ENCODE assay signal across 11 cellular contexts in the genomic region with DNA sequence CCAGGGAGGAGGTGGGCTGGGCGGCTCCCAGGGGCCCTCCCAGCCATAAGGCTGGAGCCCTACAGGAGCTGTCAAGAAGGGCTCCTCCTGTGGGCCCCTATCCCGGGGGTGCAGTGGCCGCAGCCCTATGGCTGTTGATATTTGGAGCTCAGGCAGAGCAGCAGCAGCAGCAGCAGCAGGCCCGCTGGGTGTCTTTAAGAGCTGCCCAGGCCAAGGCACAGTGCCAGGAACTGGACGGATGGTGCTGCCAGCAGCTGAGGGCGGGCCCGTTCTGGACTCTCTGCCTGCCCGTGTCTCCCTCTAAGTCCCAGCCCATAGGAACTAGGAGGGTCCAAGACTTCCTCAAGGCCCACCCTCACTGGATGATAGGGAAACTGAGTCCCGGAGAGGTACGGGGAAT. TPM values are rescaled to one million over a fixed set of nuclear protein-coding genes. Genes with fewer than 3 reads are reported as not detected.
DNase-seq lines count a peak whose midpoint lies in the region; TF ChIP-seq lines count a peak whose summit lies in the region.
"Had no signal": no experiment of that assay in that cellular context is flagged by ENCODE, and none has a peak within 500 bp of the region (broad histone marks: within the 10 kb centered on the region; RNA-seq: fewer than 3 reads in every experiment).

No MANE protein-coding gene starts in this region.

- TF ChIP-seq RAD21 in SK-N-SH (IDR thresholded peaks at IDR 0.05; ENCODE audit: low read length), result no peak

- no peaks in the 10 kb centered on the region for H3F3A ChIP-seq in SK-N-SH (replicated peaks; ENCODE audit: insufficient read depth)

- no peak for TF ChIP-seq EP300 in SK-N-SH (IDR thresholded peaks at IDR 0.05; ENCODE audit: borderline replicate concordance in 1 of 2, low read depth in 1 of 2, low read length in 1 of 2)
- TF ChIP-seq EP300 in transverse colon (IDR thresholded peaks at IDR 0.05; ENCODE audit: low read depth), result no peak

- H3K36me3 ChIP-seq in SK-N-SH (replicated peaks in 1 of 2; ENCODE audit: control insufficient read depth in 1 of 2, insufficient read depth in 2 of 2, low read length in 1 of 2) (peaks cover 0 to 12% of the 10 kb centered on the region in 2 experiments), muscle layer of colon (ENCODE audit: insufficient read depth, low read length) (peaks cover 14% of the 10 kb centered on the region), transverse colon (no peaks in the 10 kb centered on the region)

- TF ChIP-seq CTCF in SK-N-SH (IDR thresholded peaks at IDR 0.05) (no peak), transverse colon (IDR thresholded peaks at IDR 0.05) (no peak)

- POLR2A ChIA-PET in SK-N-SH (lab: Yijun Ruan, JAX), result interaction anchor here (0.8 to 0.9 kb wide), 3 partner anchors 11 to 81 kb away, joined by 3 read pairs; no protein-coding TSS in a partner anchor

- H3K4me2 ChIP-seq in SK-N-SH, result no peak overlapping the region; the same call in 1 of the 2 replicates

- no peaks in the 10 kb centered on the region for H3K9me3 ChIP-seq in SK-N-SH
- H3K9me3 ChIP-seq in muscle layer of colon (ENCODE audit: low read length), result no peaks in the 10 kb centered on the region
- no peaks in the 10 kb centered on the region for H3K9me3 ChIP-seq in transverse colon

- peak; percentile 69 for DNase-seq in SK-N-SH
- DNase-seq in fibroblast of peridontal ligament (ENCODE audit: extremely low read depth), result peak; percentile 62
- peak; percentile 58 for DNase-seq in transverse colon
- DNase-seq in activated CD8-positive, alpha-beta memory T cell treated with anti-CD3 and anti-CD28 coated beads for 24 hours, result no peak
- no peak for DNase-seq in SHP77 treated with DMSO at 0.1 percent for 48 hours (lab: John Stamatoyannopoulos, UW)
- DNase-seq in NCI-H146 (lab: John Stamatoyannopoulos, UW), result no peak
- no peak for DNase-seq in SW 1271 (lab: John Stamatoyannopoulos, UW)
- DNase-seq: activated T-cell treated with anti-CD3 and anti-CD28 coated beads, Interleukin-2, amount 50 U/mL, for 72 hours; NCI-H526; T-helper 9 cell had no signal

- no peak for TF ChIP-seq POLR2A in transverse colon (IDR thresholded peaks at IDR 0.05)

- H3K27me3 ChIP-seq in SK-N-SH (ENCODE audit: insufficient read depth) (no peaks in the 10 kb centered on the region), muscle layer of colon (ENCODE audit: control insufficient read depth in 1 of 2, insufficient read depth in 2 of 2, low read length in 2 of 2) (no peaks in the 10 kb centered on the region), transverse colon (no peaks in the 10 kb centered on the region)

- H3K27ac ChIP-seq in SK-N-SH (ENCODE audit: low read depth in 2 of 2, low read length in 1 of 2), result no peak overlapping the region
- H3K27ac ChIP-seq in muscle layer of colon (ENCODE audit: low read depth, low read length), result peak overlapping the region; percentile 35
- H3K27ac ChIP-seq in transverse colon, result peak overlapping the region in 2 of 4 donors; percentile 15 to 90

- no CpG with 5 or more reads among the region's 10 CpGs for WGBS in SK-N-SH (ENCODE audit: low lambda C conversion rate)
- 40% methylated on average over 8 of the region's 10 CpGs; no CpG with 5 or more reads in 1 of the 2 donors for WGBS in transverse colon (ENCODE audit: low coverage in 1 of 2), 2 donors

- intact Hi-C loops in transverse colon (cut with DNase I; ENCODE audit: low total_unique reads), result loop anchor here (5.0 kb wide), 1 partner anchor 282 kb away; no protein-coding TSS in a partner anchor

- H2AFZ ChIP-seq in SK-N-SH (ENCODE audit: low read depth), result no peak overlapping the region

- no peak overlapping the region for H3K4me3 ChIP-seq in SK-N-SH (ENCODE audit: low read depth in 2 of 2, low read length in 1 of 2)
- H3K4me3 ChIP-seq in muscle layer of colon (ENCODE audit: low read depth in 1 of 2, low read length in 2 of 2), result peak overlapping the region; percentile 26 to 37
- no peak overlapping the region for H3K4me3 ChIP-seq in transverse colon

- H3K79me2 ChIP-seq in SK-N-SH (ENCODE audit: insufficient read depth), result peaks cover 7% of the 10 kb centered on the region; the same call in 1 of the 2 replicates

- H3K9ac ChIP-seq in SK-N-SH (no peak overlapping the region), muscle layer of colon (ENCODE audit: low read length) (no peak overlapping the region)

- H4K20me1 ChIP-seq in SK-N-SH (ENCODE audit: insufficient read depth), result no peaks in the 10 kb centered on the region

- CTCF ChIA-PET in SK-N-SH (lab: Yijun Ruan, JAX), result interaction anchor here (0.6 to 10.6 kb wide), 11 partner anchors 10 to 168 kb away, joined by 3 to 116 read pairs (median 5); a partner anchor contains a TSS

- H3K9me2 ChIP-seq in SK-N-SH, result no peaks in the 10 kb centered on the region

- H3K4me1 ChIP-seq in SK-N-SH (ENCODE audit: control insufficient read depth in 1 of 2, insufficient read depth in 2 of 2, low read depth in 1 of 2, low read length in 1 of 2), result peaks cover 9 to 39% of the 10 kb centered on the region in 2 experiments; a peak in 2 of 4 replicates
- peaks cover 50% of the 10 kb centered on the region for H3K4me1 ChIP-seq in muscle layer of colon (ENCODE audit: insufficient read depth, low read length)
- peaks cover 37 to 44% (median 40%) of the 10 kb centered on the region in 4 donors for H3K4me1 ChIP-seq in transverse colon

- in situ Hi-C loops in transverse colon (cut with MboI; ENCODE audit: low pct_ligation_motif_present in 1 of 4, low pct_unique_long_range_greater_than_20kb in 1 of 4, low sequenced_read_pairs in 3 of 4), result no loop called here

TF ChIP-seq in SK-N-SH, 30 proteins besides CTCF, POLR2A, EP300 and RAD21:
- TF ChIP-seq EZH2phosphoT487 (IDR thresholded peaks at IDR 0.05; ENCODE audit: borderline replicate concordance, low read depth) (no peak), SMC3 (IDR thresholded peaks at IDR 0.05; ENCODE audit: low read depth, low read length) (no peak), JUND (IDR thresholded peaks at IDR 0.05) (no peak)

RNA-seq across cellular contexts. Expression of a gene that starts 3.6 kb away (rescaled TPM):
- polyA plus RNA-seq in SK-N-SH (2012; rRNA removed), result 103 and 125 TPM in 2 replicates
- polyA plus RNA-seq in SK-N-SH (2012; cell fraction: cytosol; rRNA removed), result 65.8 and 85.2 TPM in 2 replicates
- 98.3 and 147 TPM in 2 replicates for polyA plus RNA-seq in SK-N-SH (2012; cell fraction: nucleus; rRNA removed)
- 100 to 1,000 TPM in 1 of 4 donors, 10 to 100 TPM in 3; 24.7 to 110 (median 62.4) TPM for total RNA-seq in transverse colon

RNA-seq across cellular contexts. Expression of a gene that starts 19.4 kb away (rescaled TPM):
- polyA plus RNA-seq in SK-N-SH (2012; rRNA removed), result 8.8 and 18.8 TPM in 2 replicates
- polyA plus RNA-seq in SK-N-SH (2012; cell fraction: cytosol; rRNA removed), result 8.8 and 16.2 TPM in 2 replicates
- 25.8 and 27.5 TPM in 2 replicates for polyA plus RNA-seq in SK-N-SH (2012; cell fraction: nucleus; rRNA removed)
- total RNA-seq in transverse colon, result 10 to 100 TPM; 10.6 to 23.9 (median 17.0) TPM

RNA-seq across cellular contexts. Expression of a gene that starts 25.5 kb away (rescaled TPM):
- polyA plus RNA-seq in SK-N-SH (2012; rRNA removed), result 34.8 and 47.5 TPM in 2 replicates
- 15.2 and 27.6 TPM in 2 replicates for polyA plus RNA-seq in SK-N-SH (2012; cell fraction: cytosol; rRNA removed)
- 38.6 and 69.7 TPM in 2 replicates for polyA plus RNA-seq in SK-N-SH (2012; cell fraction: nucleus; rRNA removed)
- total RNA-seq in transverse colon, result 10 to 100 TPM; 41.0 to 80.4 (median 75.7) TPM

RNA-seq across cellular contexts. Expression of a gene that starts 43.0 kb away (rescaled TPM):
- polyA plus RNA-seq in SK-N-SH (2012; rRNA removed), result 28.4 and 30.2 TPM in 2 replicates
- polyA plus RNA-seq in SK-N-SH (2012; cell fraction: cytosol; rRNA removed), result 11.0 and 21.1 TPM in 2 replicates
- 29.1 and 30.8 TPM in 2 replicates for polyA plus RNA-seq in SK-N-SH (2012; cell fraction: nucleus; rRNA removed)
- 10 to 100 TPM; 16.7 to 66.1 (median 47.3) TPM for total RNA-seq in transverse colon

RNA-seq across cellular contexts. Expression of a gene that starts 56.7 kb away (rescaled TPM):
- 4.0 and 6.1 TPM in 2 replicates for polyA plus RNA-seq in SK-N-SH (2012; rRNA removed)
- 1.7 and 2.5 TPM in 2 replicates for polyA plus RNA-seq in SK-N-SH (2012; cell fraction: cytosol; rRNA removed)
- 40.1 and 41.3 TPM in 2 replicates for polyA plus RNA-seq in SK-N-SH (2012; cell fraction: nucleus; rRNA removed)
- total RNA-seq in transverse colon, result 1 to 10 TPM in 1 of 4 donors, not detected in 3; 4.6 TPM

Comparison
In these comparisons a context has a peak if more than half of its experiments do, and no peak if none do; other contexts are left out.
1. DNase-seq: peak in SK-N-SH (single experiment), fibroblast of peridontal ligament (single experiment) and transverse colon (single experiment); none in activated CD8-positive, alpha-beta memory T cell treated with anti-CD3 and anti-CD28 coated beads for 24 hours (single experiment), SHP77 treated with DMSO at 0.1 percent for 48 hours (single experiment), NCI-H146 (single experiment) and SW 1271 (0 of 2).
2. H3K4me3 ChIP-seq: peak in muscle layer of colon (2 of 2); none in SK-N-SH (0 of 2) and transverse colon (0 of 4).